Comparison of ENCODE assay signal across 1 cellular context in genomic region chr16:1920727-1921155, GRCh38.
A peak's percentile ranks its signal among the peaks of the same experiment; 100 is the strongest.
TF ChIP-seq lines count a peak whose summit lies in the region.

No MANE protein-coding gene starts in this region.

TF ChIP-seq in K562, 482 proteins besides CTCF, POLR2A, EP300 and RAD21:
- 0 out of 2 replicates have a peak, but pooled peaks have one; percentile 21 for TF ChIP-seq TFAP4 (CRISPR knock-in tag; IDR thresholded peaks at IDR 0.05; ENCODE audit: borderline replicate concordance)
- TF ChIP-seq TOE1 (IDR thresholded peaks at IDR 0.05; ENCODE audit: borderline replicate concordance), result peak; percentile 44; the same call in 1 of the 2 replicates
- no peak for TF ChIP-seq TOE1 (CRISPR knock-in tag; IDR thresholded peaks at IDR 0.05; ENCODE audit: borderline replicate concordance, low read depth)
- no peak for TF ChIP-seq CBFB (CRISPR knock-in tag; IDR thresholded peaks at IDR 0.05)
- TF ChIP-seq ZNF717 (CRISPR knock-in tag; IDR thresholded peaks at IDR 0.05), result no peak
- TF ChIP-seq TGIF2 (CRISPR knock-in tag; IDR thresholded peaks at IDR 0.05), result no peak
- no peak for TF ChIP-seq BCOR (IDR thresholded peaks at IDR 0.05)
- peak in 1 of 2 experiments; percentile 27; a peak in 1 of 4 replicates for TF ChIP-seq NRF1 (conservative IDR thresholded peaks at IDR 0.05 in 1 of 2, IDR thresholded peaks at IDR 0.05 in 1 of 2)
- no peak for TF ChIP-seq ZNF592 (IDR thresholded peaks at IDR 0.05)
- TF ChIP-seq GABPB1 (CRISPR knock-in tag; IDR thresholded peaks at IDR 0.05), result 0 out of 2 replicates have a peak, but pooled peaks have one; percentile 33
- TF ChIP-seq KLF10 (CRISPR knock-in tag; IDR thresholded peaks at IDR 0.05), result no peak
- no peak for TF ChIP-seq RFX7 (CRISPR knock-in tag; IDR thresholded peaks at IDR 0.05)
- no peak for TF ChIP-seq ZNF140 (CRISPR knock-in tag; IDR thresholded peaks at IDR 0.05)
- 0 out of 2 replicates have a peak, but pooled peaks have one; percentile 40 for TF ChIP-seq ZBTB1 (CRISPR knock-in tag; IDR thresholded peaks at IDR 0.05; ENCODE audit: borderline replicate concordance, low read depth)
- TF ChIP-seq ZBTB43 (CRISPR knock-in tag; IDR thresholded peaks at IDR 0.05), result no peak
